8 cellular contexts compared by ENCODE assay signal in genomic region chr3:9302425-9303181, GRCh38. TPM values are rescaled to one million over a fixed set of nuclear protein-coding genes. Genes with fewer than 3 reads are reported as not detected.
A peak's percentile ranks its signal among the peaks of the same experiment; 100 is the strongest.
DNase-seq lines count a peak whose midpoint lies in the region; ATAC-seq, FAIRE-seq and TF ChIP-seq lines count a peak whose summit lies in the region.

No MANE protein-coding gene starts in this region.

- no peaks in the 10 kb centered on the region for H3K36me3 ChIP-seq in astrocyte (ENCODE audit: insufficient read depth, low read length)
- no peaks in the 10 kb centered on the region for H3K36me3 ChIP-seq in hepatocyte (replicated peaks; ENCODE audit: insufficient read depth, low read depth)

- 18% methylated on average over 24 of the region's 24 CpGs for WGBS in hepatocyte (ENCODE audit: low lambda C conversion rate, missing lambda C conversion rate)

- peaks cover 1% of the 10 kb centered on the region for H3K9me3 Mint-ChIP-seq in astrocyte (ENCODE audit: unreplicated experiment)

- no peak for FAIRE-seq in astrocyte (lab: Jason Lieb, UNC)

- peak overlapping the region; percentile 81 for H3K4me2 ChIP-seq in astrocyte (ENCODE audit: low read length)
- H3K4me2 ChIP-seq in hepatocyte, result peak overlapping the region; percentile 77

- peaks cover 2% of the 10 kb centered on the region for H3K27me3 ChIP-seq in astrocyte (ENCODE audit: insufficient read depth, low read length)
- H3K27me3 ChIP-seq in hepatocyte, result no peaks in the 10 kb centered on the region

- H3K4me1 ChIP-seq in astrocyte (ENCODE audit: insufficient read depth, low read length) (peaks cover 6% of the 10 kb centered on the region), hepatocyte (ENCODE audit: insufficient read depth) (no peaks in the 10 kb centered on the region)

- H3K79me2 ChIP-seq in astrocyte (ENCODE audit: insufficient read depth, low read length), result no peaks in the 10 kb centered on the region
- H3K79me2 ChIP-seq in hepatocyte, result no peaks in the 10 kb centered on the region

- no peaks in the 10 kb centered on the region for H3K36me3 Mint-ChIP-seq in astrocyte (ENCODE audit: low read depth, unreplicated experiment)

- peak overlapping the region; percentile 22 for H3K9ac ChIP-seq in astrocyte (ENCODE audit: low read length)

- H4K20me1 ChIP-seq in astrocyte (ENCODE audit: insufficient read depth, low read length) (no peaks in the 10 kb centered on the region), hepatocyte (ENCODE audit: insufficient read depth, poor library complexity, severe bottlenecking) (no peaks in the 10 kb centered on the region)

- DNase-seq in GDM1 (lab: John Stamatoyannopoulos, UW), result peak; percentile 60
- peak; percentile 39 for DNase-seq in HFF-Myc (ENCODE audit: extremely low read depth, low read depth)
- peak; percentile 75 for DNase-seq in NCI-H146 (lab: John Stamatoyannopoulos, UW)
- peak; percentile 64 for DNase-seq in T1000 (lab: John Stamatoyannopoulos, UW)
- peak; percentile 56 for DNase-seq in astrocyte (ENCODE audit: low read depth)
- peak; percentile 93 for DNase-seq in hepatocyte (ENCODE audit: low spot score)
- peak; percentile 72 for DNase-seq in renal cortical epithelial cell (ENCODE audit: low read depth)

- H3K27me3 Mint-ChIP-seq in astrocyte (ENCODE audit: low read depth, unreplicated experiment), result peaks cover 10% of the 10 kb centered on the region

- H3K27ac Mint-ChIP-seq in astrocyte (ENCODE audit: unreplicated experiment), result no peak overlapping the region

- TF ChIP-seq CTCF in HFF-Myc (IDR thresholded peaks at IDR 0.05; ENCODE audit: low read depth, low read length, missing control alignments) (peak; percentile 87), astrocyte (IDR thresholded peaks at IDR 0.05; ENCODE audit: insufficient read depth, low read depth, low read length) (peak; percentile 85), hepatocyte (IDR thresholded peaks at IDR 0.05; ENCODE audit: poor library complexity) (peak; percentile 93)

- H3K9me3 ChIP-seq in astrocyte (ENCODE audit: insufficient read depth, low read depth, low read length) (no peaks in the 10 kb centered on the region), hepatocyte (ENCODE audit: low read depth) (no peaks in the 10 kb centered on the region)

- H3K27ac ChIP-seq in astrocyte (ENCODE audit: low read depth, low read length), result no peak overlapping the region
- no peak overlapping the region for H3K27ac ChIP-seq in hepatocyte

- no peak for ATAC-seq in GM18520 (IDR thresholded peaks at IDR 0.05; ENCODE audit: unreplicated experiment)

- no peaks in the 10 kb centered on the region for H3K4me1 Mint-ChIP-seq in astrocyte (ENCODE audit: low read depth, unreplicated experiment)

- H3K4me3 Mint-ChIP-seq in astrocyte (ENCODE audit: unreplicated experiment), result no peak overlapping the region

- no peaks in the 10 kb centered on the region for H3K9me2 ChIP-seq in hepatocyte (replicated peaks; ENCODE audit: insufficient read depth)

- peak overlapping the region; percentile 75 for H2AFZ ChIP-seq in astrocyte (ENCODE audit: low read depth, low read length)
- H2AFZ ChIP-seq in hepatocyte, result peak overlapping the region; percentile 65

- H3K4me3 ChIP-seq in HFF-Myc (replicated peaks; ENCODE audit: low read depth, low read length), result no peak overlapping the region
- H3K4me3 ChIP-seq in astrocyte (ENCODE audit: insufficient read depth, low read depth, low read length), result peak overlapping the region; percentile 43
- H3K4me3 ChIP-seq in hepatocyte, result peak overlapping the region; percentile 11

RNA-seq across cellular contexts. Expression of gene SRGAP3, which starts 53.2 kb away (rescaled TPM):
- total RNA-seq in astrocyte, result 3.9 and 5.4 TPM in 2 replicates
- total RNA-seq in hepatocyte, result 6.8 and 8.3 TPM in 2 replicates
- 7.4 and 7.9 TPM in 2 replicates for polyA plus RNA-seq in hepatocyte
- total RNA-seq in renal cortical epithelial cell, result 5.4 and 16.0 TPM in 2 replicates

Comparison
In these comparisons a context has a peak if more than half of its experiments do, and no peak if none do; other contexts are left out.
1. DNase-seq: peak in every context shown above with its lines; median percentile 93 in hepatocyte; 75 in NCI-H146; 72 in renal cortical epithelial cell; 64 in T1000; 60 in GDM1; 56 in astrocyte; 39 in HFF-Myc.